16 cellular contexts compared by ENCODE assay signal in the genomic region with DNA sequence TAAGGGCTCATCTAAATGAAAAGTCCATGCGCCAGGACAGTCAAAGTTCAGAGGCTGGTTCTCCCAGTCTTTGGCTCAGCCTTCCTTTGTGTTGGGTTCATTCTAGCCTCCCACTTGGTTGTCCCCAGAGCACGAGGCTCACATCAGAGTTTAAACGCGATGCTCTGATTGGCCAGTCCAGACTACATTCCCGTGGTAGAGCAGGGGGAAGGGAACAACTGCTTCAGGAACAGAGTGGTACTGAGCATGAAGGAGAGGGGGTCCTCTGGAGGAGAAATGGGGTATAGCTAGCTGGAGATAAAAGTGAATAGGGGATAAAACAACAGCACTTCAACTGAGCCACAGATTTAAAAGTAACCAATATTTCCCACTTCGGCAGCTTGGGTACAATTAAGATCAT. TPM values are rescaled to one million over a fixed set of nuclear protein-coding genes. Genes with fewer than 3 reads are reported as not detected.
DNase-seq lines count a peak whose midpoint lies in the region; ATAC-seq and TF ChIP-seq lines count a peak whose summit lies in the region.
"Had no signal": no experiment of that assay in that cellular context is flagged by ENCODE, and none has a peak within 500 bp of the region (broad histone marks: within the 10 kb centered on the region; RNA-seq: fewer than 3 reads in every experiment).

No MANE protein-coding gene starts in this region.

- H3K9me3 Mint-ChIP-seq in chondrocyte (ENCODE audit: low read depth) (no peaks in the 10 kb centered on the region), osteocyte (ENCODE audit: unreplicated experiment) (no peaks in the 10 kb centered on the region)
- H3K9me3 Mint-ChIP-seq: dendritic cell treated with granulocyte-macrophage colony-stimulating factor and Interleukin-4, amounts not matched to agents 40 ng/mL and 50 ng/mL, for 4 days; nephron had no signal

- H3K27ac ChIP-seq in vagina, result no peak overlapping the region
- H3K27ac ChIP-seq: gastroesophageal sphincter had no signal

- DNase-seq in NCI-H82 (lab: John Stamatoyannopoulos, UW) (peak; percentile 65), NCI-H82 treated with DMSO at 0.1 percent for 48 hours (lab: John Stamatoyannopoulos, UW; ENCODE audit: unreplicated experiment) (no peak), NCI-H1694 (lab: John Stamatoyannopoulos, UW) (peak; percentile 6), chondrocyte (ENCODE audit: low spot score) (no peak), osteocyte (ENCODE audit: extremely low spot score, unreplicated experiment) (peak; percentile 38), vagina (ENCODE audit: extremely low spot score in 2 of 2) (no peak), NCI-H1417 (lab: John Stamatoyannopoulos, UW) (no peak)
- DNase-seq: activated naive CD4-positive, alpha-beta T cell; left cardiac atrium; MG63; stimulated activated CD8-positive, alpha-beta memory T cell treated with anti-CD3 and anti-CD28 coated beads, Interleukin-4, amount 100 ng/mL, for 48 hours; T-helper 1 cell had no signal

- no peaks in the 10 kb centered on the region for H3K36me3 ChIP-seq in vagina
- H3K36me3 ChIP-seq: gastroesophageal sphincter, MG63 had no signal

- no peaks in the 10 kb centered on the region for H3K4me1 ChIP-seq in vagina

- H3K27me3 ChIP-seq in vagina, result no peaks in the 10 kb centered on the region
- H3K27me3 ChIP-seq: gastroesophageal sphincter, MG63 had no signal

- no peak overlapping the region for H3K4me3 Mint-ChIP-seq in chondrocyte (ENCODE audit: unreplicated experiment)
- H3K4me3 Mint-ChIP-seq in osteocyte (ENCODE audit: unreplicated experiment), result no peak overlapping the region
- H3K4me3 Mint-ChIP-seq: dendritic cell treated with granulocyte-macrophage colony-stimulating factor and Interleukin-4, amounts not matched to agents 40 ng/mL and 50 ng/mL, for 4 days; nephron had no signal

- peak; percentile 33 for TF ChIP-seq CTCF in chondrocyte (IDR thresholded peaks at IDR 0.05)
- TF ChIP-seq CTCF in osteocyte (IDR thresholded peaks at IDR 0.05), result peak; percentile 22
- TF ChIP-seq CTCF in vagina (IDR thresholded peaks at IDR 0.05), result no peak

- H3K4me3 ChIP-seq in vagina, result no peak overlapping the region
- H3K4me3 ChIP-seq: gastroesophageal sphincter, MG63 had no signal

- H3K27me3 Mint-ChIP-seq in chondrocyte (ENCODE audit: low read depth) (no peaks in the 10 kb centered on the region), osteocyte (ENCODE audit: unreplicated experiment) (no peaks in the 10 kb centered on the region)

- ATAC-seq in HG03521 (IDR thresholded peaks at IDR 0.05; ENCODE audit: unreplicated experiment), result no peak
- ATAC-seq: gastroesophageal sphincter, left cardiac atrium had no signal

- no peaks in the 10 kb centered on the region for H3K9me3 ChIP-seq in vagina
- H3K9me3 ChIP-seq: gastroesophageal sphincter, MG63 had no signal

- TF ChIP-seq POLR2A in vagina (IDR thresholded peaks at IDR 0.05), result no peak

- H3K36me3 Mint-ChIP-seq in chondrocyte (ENCODE audit: low read depth) (no peaks in the 10 kb centered on the region), osteocyte (ENCODE audit: unreplicated experiment) (no peaks in the 10 kb centered on the region)

- H3K27ac Mint-ChIP-seq in chondrocyte (ENCODE audit: unreplicated experiment), result no peak overlapping the region
- H3K27ac Mint-ChIP-seq in osteocyte (ENCODE audit: unreplicated experiment), result no peak overlapping the region
- H3K27ac Mint-ChIP-seq: dendritic cell treated with granulocyte-macrophage colony-stimulating factor and Interleukin-4, amounts not matched to agents 40 ng/mL and 50 ng/mL, for 4 days had no signal

- peaks cover 33% of the 10 kb centered on the region for H3K4me1 Mint-ChIP-seq in chondrocyte (ENCODE audit: low read depth)
- peaks cover 21% of the 10 kb centered on the region for H3K4me1 Mint-ChIP-seq in osteocyte (ENCODE audit: unreplicated experiment)

- intact Hi-C loops in vagina (cut with DNase I), result no loop called here

RNA-seq across cellular contexts. Expression of gene ANAPC13, which starts 32.2 kb away (rescaled TPM):
- total RNA-seq in chondrocyte (66.8 to 86.0 TPM (median 81.3 TPM) in 3 replicates), osteocyte (83.8 and 89.4 TPM in 2 replicates), vagina (24.1 TPM)

RNA-seq across cellular contexts. Expression of gene CEP63, which starts 32.2 kb away (rescaled TPM):
- total RNA-seq in chondrocyte (23.2 to 25.5 TPM (median 24.8 TPM) in 3 replicates), osteocyte (26.3 and 27.2 TPM in 2 replicates), vagina (12.5 TPM)

Comparison
In these comparisons a context has a peak if more than half of its experiments do, and no peak if none do; other contexts are left out.
1. DNase-seq: peak in NCI-H82 (single experiment), NCI-H1694 (single experiment) and osteocyte (single experiment); none in NCI-H82 treated with DMSO at 0.1 percent for 48 hours (single experiment), chondrocyte (single experiment), vagina (0 of 2) and NCI-H1417 (0 of 3).
2. CTCF ChIP-seq: peak in chondrocyte (single experiment) and osteocyte (single experiment); none in vagina (0 of 3).